In the genomic region with DNA sequence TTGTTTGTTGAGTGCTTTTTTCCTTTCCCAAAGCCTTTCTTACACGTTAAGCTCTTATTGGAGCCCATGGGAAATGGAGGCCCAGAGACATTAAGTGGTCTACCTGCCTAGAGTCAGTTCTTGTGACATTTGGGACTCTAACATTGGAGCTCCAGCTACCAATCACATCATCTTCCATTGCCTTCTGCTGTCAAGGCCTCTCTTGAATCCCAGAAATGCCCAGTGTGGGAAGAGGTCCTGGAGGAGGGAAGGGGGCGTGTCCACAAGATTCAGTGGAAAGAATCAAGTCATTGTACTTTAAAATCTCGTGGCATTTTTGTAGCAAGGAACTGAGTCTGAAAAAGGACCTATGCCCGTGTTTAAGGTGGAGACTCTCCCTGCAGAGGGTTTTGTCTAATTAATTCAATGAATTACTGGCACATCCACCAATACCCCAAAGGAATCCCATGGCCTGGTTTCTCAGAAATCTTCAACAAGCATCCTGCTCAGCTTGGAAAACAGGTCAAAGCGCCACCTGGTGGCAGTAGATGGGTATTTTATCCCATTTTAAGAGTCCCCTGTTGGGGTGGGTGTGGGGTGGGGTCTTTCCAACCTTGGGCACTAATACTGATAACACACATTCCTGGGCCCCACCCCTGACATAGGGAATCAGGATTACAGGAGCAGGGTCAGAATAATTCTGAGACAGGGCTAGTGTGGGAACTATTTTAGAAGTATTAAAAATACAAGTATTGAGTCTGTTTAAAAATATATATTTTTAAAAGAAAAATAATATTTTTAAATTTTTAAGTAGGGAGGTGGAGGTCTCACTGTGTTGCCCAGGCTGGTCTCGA, we compare ENCODE assay signal across 8 cellular contexts. TPM values are rescaled to one million over a fixed set of nuclear protein-coding genes. Genes with fewer than 3 reads are reported as not detected.
DNase-seq lines count a peak whose midpoint lies in the region; ATAC-seq and TF ChIP-seq lines count a peak whose summit lies in the region.

No MANE protein-coding gene starts in this region.

- no TSS peak for BruUV-seq in Caco-2 (replicated peaks; lab: Mats Ljungman, UMichigan)

- H3K36me3 ChIP-seq in Caco-2 (ENCODE audit: control insufficient read depth, insufficient read depth, low read length) = peaks cover 1% of the 10 kb centered on the region
- no peaks in the 10 kb centered on the region for H3K36me3 ChIP-seq in SK-N-MC (ENCODE audit: insufficient read depth, low read length)
- H3K36me3 ChIP-seq in heart left ventricle = peaks cover 0 to 8% (median 0%) of the 10 kb centered on the region in 9 donors

- H3K9ac ChIP-seq in SK-N-MC (ENCODE audit: insufficient read length) = no peak overlapping the region

- peak; percentile 69 to 77 for TF ChIP-seq CTCF in Caco-2 (IDR thresholded peaks at IDR 0.05; ENCODE audit: insufficient read depth in 1 of 2, low read depth in 1 of 2, low read length in 1 of 2, severe bottlenecking in 1 of 2, unreplicated experiment in 1 of 2)
- TF ChIP-seq CTCF in heart left ventricle (IDR thresholded peaks at IDR 0.05) = peak; percentile 65 to 81 (median 77)

- H3K9me3 ChIP-seq in Caco-2 (no peaks in the 10 kb centered on the region), SK-N-MC (ENCODE audit: low read depth, low read length) (no peaks in the 10 kb centered on the region), heart left ventricle (no peaks in the 10 kb centered on the region)

- no peak overlapping the region for H3K27ac ChIP-seq in SK-N-MC
- H3K27ac ChIP-seq in heart left ventricle = no peak overlapping the region

- intact Hi-C loops in Caco-2 (cut with micrococcal nuclease; ENCODE audit: unreplicated experiment) (loop anchor here (1.0 to 10.0 kb wide), 3 partner anchors 24 to 234 kb away; partner anchors contain the start of gene GPT2), heart left ventricle (cut with DNase I) (loop anchor here (1.0 to 10.0 kb wide), 6 partner anchors 53 to 241 kb away; no protein-coding TSS in a partner anchor)

- 49 to 53% (median 51%) methylated on average over 6 of the region's 6 CpGs for WGBS in heart left ventricle, 4 donors

- no peak overlapping the region for H3K4me3 Mint-ChIP-seq in Caco-2 (ENCODE audit: unreplicated experiment)

- H3K4me3 ChIP-seq in Caco-2 (ENCODE audit: low read depth, low read length) = no peak overlapping the region
- H3K4me3 ChIP-seq in SK-N-MC = no peak overlapping the region
- no peak overlapping the region for H3K4me3 ChIP-seq in heart left ventricle

- H3K27ac Mint-ChIP-seq in Caco-2 (ENCODE audit: unreplicated experiment) = no peak overlapping the region
- H3K27ac Mint-ChIP-seq in activated naive CD4-positive, alpha-beta T cell treated with anti-CD3 and anti-CD28 coated beads, Interleukin-2, amount 50 U/mL, for 72 hours = no peak overlapping the region

- peaks cover 6% of the 10 kb centered on the region for H3K4me1 Mint-ChIP-seq in Caco-2 (ENCODE audit: low read depth, unreplicated experiment)

- no peak for TF ChIP-seq POLR2A in heart left ventricle (IDR thresholded peaks at IDR 0.05)

- H3K36me3 Mint-ChIP-seq in Caco-2 (ENCODE audit: insufficient read depth, unreplicated experiment) = peaks cover 82% of the 10 kb centered on the region
- peaks cover 0 to 5% of the 10 kb centered on the region in 2 donors for H3K36me3 Mint-ChIP-seq in activated naive CD4-positive, alpha-beta T cell treated with anti-CD3 and anti-CD28 coated beads, Interleukin-2, amount 50 U/mL, for 72 hours

- peak; percentile 49 to 56 for ATAC-seq in activated naive CD4-positive, alpha-beta T cell treated with anti-CD3 and anti-CD28 coated beads, Interleukin-2, amount 50 U/mL, for 72 hours
- peak in 2 of 4 donors; percentile 53 to 65 for ATAC-seq in heart left ventricle
- ATAC-seq in HG02642 (IDR thresholded peaks at IDR 0.05; ENCODE audit: poor library complexity, unreplicated experiment) = no peak

- DNase-seq in Caco-2 = peak; percentile 68 to 73
- DNase-seq in HS-5 (ENCODE audit: low read depth) = peak; percentile 4
- DNase-seq in SK-N-MC (ENCODE audit: low read depth, low spot score) = peak; percentile 1
- peak in 1 of 2 donors; percentile 65 for DNase-seq in activated naive CD4-positive, alpha-beta T cell treated with anti-CD3 and anti-CD28 coated beads, Interleukin-2, amount 50 U/mL, for 72 hours (ENCODE audit: low spot score in 2 of 2)
- peak in 2 of 5 donors; percentile 34 to 36 for DNase-seq in heart left ventricle
- peak; percentile 73 for DNase-seq in retina
- no peak for DNase-seq in mesenteric fat pad (ENCODE audit: low spot score)

- CTCF ChIA-PET in Caco-2 (lab: Charles Lee) = interaction anchor here (0.6 to 2.7 kb wide), 10 partner anchors 8 to 1383 kb away, joined by 3 to 41 read pairs (median 6); partner anchors contain the start of gene GPT2

- H3K4me1 ChIP-seq in Caco-2 (peaks cover 6% of the 10 kb centered on the region; the same call in 1 of the 2 replicates), heart left ventricle (peaks cover 0 to 8% (median 0%) of the 10 kb centered on the region in 12 donors)

- no peaks in the 10 kb centered on the region for H3K27me3 Mint-ChIP-seq in Caco-2 (ENCODE audit: insufficient read depth, unreplicated experiment)

- POLR2A ChIA-PET in Caco-2 (lab: Charles Lee) = interaction anchor here (1.6 kb wide), 1 partner anchor 51 kb away, joined by 4 read pairs; no protein-coding TSS in a partner anchor

- no peaks in the 10 kb centered on the region for H3K27me3 ChIP-seq in Caco-2 (replicated peaks; ENCODE audit: control insufficient read depth, insufficient read depth, low read length)
- no peaks in the 10 kb centered on the region for H3K27me3 ChIP-seq in heart left ventricle

- H3K9me3 Mint-ChIP-seq in Caco-2 (ENCODE audit: unreplicated experiment) = no peaks in the 10 kb centered on the region
- H3K9me3 Mint-ChIP-seq in activated naive CD4-positive, alpha-beta T cell treated with anti-CD3 and anti-CD28 coated beads, Interleukin-2, amount 50 U/mL, for 72 hours = no peaks in the 10 kb centered on the region

RNA-seq across cellular contexts. Expression of gene GPT2, which starts 24.6 kb away (rescaled TPM):
- total RNA-seq in Caco-2 (2022) (128 and 142 TPM in 2 replicates), heart left ventricle (10 to 100 TPM; 10.9 to 30.6 (median 15.3) TPM), mesenteric fat pad (53.5 TPM)
- 10 to 100 TPM in 1 of 2 donors, 1 to 10 TPM in 1; 4.6 to 11.1 TPM for total RNA-seq in activated naive CD4-positive, alpha-beta T cell treated with anti-CD3 and anti-CD28 coated beads, Interleukin-2, amount 50 U/mL, for 72 hours
- 1 to 10 TPM; 8.5 to 9.0 TPM for polyA plus RNA-seq in heart left ventricle
